ENCODE assay signal across 8 cellular contexts in the genomic region with DNA sequence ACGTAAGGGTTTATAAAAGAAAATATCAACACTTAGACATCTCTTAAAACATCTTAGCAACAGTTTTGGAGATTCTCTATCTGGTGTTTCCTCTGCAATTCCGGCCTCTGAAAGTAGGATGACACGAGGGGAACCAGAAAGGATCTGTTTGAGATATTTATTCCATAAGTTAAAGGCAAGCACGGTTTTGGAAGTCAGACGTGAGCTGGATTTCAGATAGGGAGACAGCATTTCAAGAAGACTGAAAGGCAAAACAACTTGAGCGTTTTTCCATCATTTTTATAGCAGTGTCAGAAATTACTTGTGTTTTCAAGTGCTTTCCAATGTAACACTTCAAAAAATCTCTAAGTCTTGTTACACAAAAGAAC. TPM values are rescaled to one million over a fixed set of nuclear protein-coding genes. Genes with fewer than 3 reads are reported as not detected.
DNase-seq lines count a peak whose midpoint lies in the region; ATAC-seq and TF ChIP-seq lines count a peak whose summit lies in the region.

No MANE protein-coding gene starts in this region.

- no peaks in the 10 kb centered on the region for H3K4me1 ChIP-seq in iPS DF 6.9 (ENCODE audit: control insufficient read depth, insufficient read depth, low read length)

- CTCF ChIA-PET in activated B cell treated with CpG ODN at 0.5 μM for 24 hours (lab: Charles Lee): no interaction called here

- H3K9me3 Mint-ChIP-seq in activated T-cell treated with anti-CD3 and anti-CD28 coated beads, Interleukin-2, amount 50 U/mL, for 72 hours: no peaks in the 10 kb centered on the region
- H3K9me3 Mint-ChIP-seq in activated B cell treated with CpG ODN at 0.5 μM for 24 hours: no peaks in the 10 kb centered on the region

- H3K27ac Mint-ChIP-seq in activated T-cell treated with anti-CD3 and anti-CD28 coated beads, Interleukin-2, amount 50 U/mL, for 72 hours: peak overlapping the region; percentile 99
- H3K27ac Mint-ChIP-seq in activated B cell treated with CpG ODN at 0.5 μM for 24 hours: peak overlapping the region; percentile 95

- H3K27me3 Mint-ChIP-seq in activated T-cell treated with anti-CD3 and anti-CD28 coated beads, Interleukin-2, amount 50 U/mL, for 72 hours (ENCODE audit: low read depth): no peaks in the 10 kb centered on the region
- peaks cover 2% of the 10 kb centered on the region for H3K27me3 Mint-ChIP-seq in activated B cell treated with CpG ODN at 0.5 μM for 24 hours

- peaks cover 51% of the 10 kb centered on the region for H3K4me1 Mint-ChIP-seq in activated T-cell treated with anti-CD3 and anti-CD28 coated beads, Interleukin-2, amount 50 U/mL, for 72 hours (ENCODE audit: low read depth)
- peaks cover 28% of the 10 kb centered on the region for H3K4me1 Mint-ChIP-seq in activated B cell treated with CpG ODN at 0.5 μM for 24 hours

- H3K4me3 ChIP-seq in iPS DF 6.9 (ENCODE audit: low read length): peak overlapping the region; percentile 82; the same call in 1 of the 2 replicates

- peak overlapping the region; percentile 87 to 99 for H3K4me3 Mint-ChIP-seq in activated T-cell treated with anti-CD3 and anti-CD28 coated beads, Interleukin-2, amount 50 U/mL, for 72 hours
- H3K4me3 Mint-ChIP-seq in activated B cell treated with CpG ODN at 0.5 μM for 24 hours: peak overlapping the region; percentile 90

- H3K27me3 ChIP-seq in iPS DF 6.9 (ENCODE audit: control insufficient read depth, insufficient read depth, low read length): no peaks in the 10 kb centered on the region

- H3K27ac ChIP-seq in iPS DF 6.9 (ENCODE audit: low read length): no peak overlapping the region
- H3K27ac ChIP-seq in substantia nigra (ENCODE audit: low read depth, low read length, poor library complexity, severe bottlenecking): peak overlapping the region; percentile 47

- peaks cover 0 to 3% of the 10 kb centered on the region in 2 donors for H3K36me3 Mint-ChIP-seq in activated T-cell treated with anti-CD3 and anti-CD28 coated beads, Interleukin-2, amount 50 U/mL, for 72 hours (ENCODE audit: insufficient read depth in 2 of 2)
- peaks cover 4% of the 10 kb centered on the region for H3K36me3 Mint-ChIP-seq in activated B cell treated with CpG ODN at 0.5 μM for 24 hours (ENCODE audit: low read depth)

- POLR2A ChIA-PET in activated B cell treated with CpG ODN at 0.5 μM for 24 hours (lab: Charles Lee): interaction anchor here (1.7 to 3.4 kb wide), 2 partner anchors 10 to 95 kb away, joined by 5 to 10 read pairs; a partner anchor contains a TSS

- in situ Hi-C loops in GM13977 (cut with MboI; ENCODE audit: low pct_unique_long_range_greater_than_20kb, low sequenced_read_pairs, unreplicated experiment): no loop called here

- no peak for DNase-seq in activated T-cell treated with anti-CD3 and anti-CD28 coated beads, Interleukin-2, amount 50 U/mL, for 72 hours
- DNase-seq in activated T-cell treated with anti-CD3 and anti-CD28 coated beads for 4 hours (no peak), activated B cell treated with CpG ODN at 0.5 μM for 24 hours (no peak), iPS DF 6.9 (ENCODE audit: low read depth, low spot score) (no peak), substantia nigra (lab: John Stamatoyannopoulos, UW) (peak in 1 of 49 donors; percentile 46), SKM-1 treated with dmso at 0.1 percent for 144 hours (lab: John Stamatoyannopoulos, UW; ENCODE audit: unreplicated experiment) (no peak), GM13977 (ENCODE audit: low spot score) (no peak), T-helper 9 cell (no peak)

- WGBS in iPS DF 6.9 (ENCODE audit: insufficient coverage, insufficient read length): no CpG with 5 or more reads among the region's 6 CpGs

- ATAC-seq in activated T-cell treated with anti-CD3 and anti-CD28 coated beads, Interleukin-2, amount 50 U/mL, for 72 hours (replicated peaks in 1 of 2): no peak
- ATAC-seq in activated B cell treated with CpG ODN at 0.5 μM for 24 hours (ENCODE audit: low read depth): no peak

- intact Hi-C loops in activated B cell treated with CpG ODN at 0.5 μM for 24 hours (cut with micrococcal nuclease): loop anchor here (2.0 to 10.0 kb wide), 7 partner anchors 53 to 1580 kb away; a partner anchor contains a TSS

- H3K9me3 ChIP-seq in iPS DF 6.9 (ENCODE audit: control insufficient read depth, insufficient read depth, low read length): no peaks in the 10 kb centered on the region

- TF ChIP-seq CTCF in activated B cell treated with CpG ODN at 0.5 μM for 24 hours (IDR thresholded peaks at IDR 0.05) (no peak), GM13977 (IDR thresholded peaks at IDR 0.05; ENCODE audit: extremely low read depth, insufficient read depth, missing control alignments) (no peak)

- no peaks in the 10 kb centered on the region for H3K36me3 ChIP-seq in iPS DF 6.9 (ENCODE audit: control insufficient read depth, insufficient read depth, low read length)

RNA-seq across cellular contexts. Expression of a gene that starts 52.9 kb away (rescaled TPM):
- total RNA-seq in activated T-cell treated with anti-CD3 and anti-CD28 coated beads, Interleukin-2, amount 50 U/mL, for 72 hours: 10 to 100 TPM; 51.9 to 72.0 TPM
- total RNA-seq in activated B cell treated with CpG ODN at 0.5 μM for 24 hours: 65.3 and 81.6 TPM in 2 replicates
